23 cellular contexts compared by ENCODE assay signal in the genomic region with DNA sequence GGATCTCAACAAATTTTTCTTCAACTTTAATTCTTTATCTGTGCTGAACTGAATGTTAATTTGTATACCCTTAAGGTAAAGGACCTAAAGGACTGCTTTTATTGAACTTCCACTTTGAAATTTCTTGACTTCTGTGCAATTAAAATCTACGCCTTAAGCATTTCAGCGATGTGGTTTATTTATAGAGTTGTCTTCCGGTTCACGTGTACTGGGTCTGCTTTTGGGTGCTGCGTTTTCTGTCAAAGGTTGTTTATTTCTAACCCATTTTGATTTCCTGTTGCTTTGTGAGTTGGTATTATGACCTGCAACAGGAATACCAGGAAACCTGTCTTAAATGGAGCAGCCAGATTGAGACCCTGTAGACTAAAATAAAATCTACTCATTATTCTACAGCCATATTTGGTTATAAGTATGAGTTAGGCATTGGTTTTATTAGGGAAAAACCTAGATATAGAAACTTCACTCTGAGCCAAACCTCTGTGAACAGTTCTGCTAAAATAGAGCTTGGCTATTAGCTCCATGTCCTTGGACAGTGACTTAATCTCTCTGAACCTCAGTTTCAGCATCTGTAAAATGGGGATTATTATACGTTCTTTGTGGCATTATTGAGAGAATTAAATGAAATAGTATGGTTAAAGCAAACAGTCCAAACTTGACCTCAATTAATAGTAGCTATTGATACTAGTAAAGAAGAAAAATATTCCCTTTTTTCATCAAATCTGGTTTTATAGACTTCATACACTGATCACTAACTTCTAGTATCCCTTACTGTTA. TPM values are rescaled to one million over a fixed set of nuclear protein-coding genes. Genes with fewer than 3 reads are reported as not detected.
DNase-seq lines count a peak whose midpoint lies in the region; ATAC-seq and TF ChIP-seq lines count a peak whose summit lies in the region.
"Had no signal": no experiment of that assay in that cellular context is flagged by ENCODE, and none has a peak within 500 bp of the region (broad histone marks: within the 10 kb centered on the region; RNA-seq: fewer than 3 reads in every experiment).

No MANE protein-coding gene starts in this region.

- H3K27ac ChIP-seq in BLaER1 treated with 17β-estradiol and CSF1 and Interleukin-3, amounts not matched to agents 10 nM and 100 nM: peak overlapping the region in 7 of 11 experiments; percentile 4 to 34 (median 11); a peak in 8 of 22 replicates
- H3K27ac ChIP-seq: 22Rv1, C4-2B had no signal

- peaks cover 25 to 35% (median 28%) of the 10 kb centered on the region in 11 experiments for H3K36me3 ChIP-seq in BLaER1 treated with 17β-estradiol and CSF1 and Interleukin-3, amounts not matched to agents 10 nM and 100 nM

- no peak for ATAC-seq in activated CD4-positive, alpha-beta T cell treated with anti-CD3 and anti-CD28 coated beads for 36 hours
- no peak for ATAC-seq in WTC11
- ATAC-seq in GM18867 (IDR thresholded peaks at IDR 0.05; ENCODE audit: unreplicated experiment): no peak
- no peak for ATAC-seq in HG02798 (IDR thresholded peaks at IDR 0.05; ENCODE audit: poor library complexity, unreplicated experiment)
- ATAC-seq: GM23338 had no signal

- peak overlapping the region; percentile 47 for H3K27ac Mint-ChIP-seq in activated CD4-positive, alpha-beta T cell treated with anti-CD3 and anti-CD28 coated beads for 36 hours
- peak overlapping the region; percentile 23; the same call in 1 of the 2 replicates for H3K27ac Mint-ChIP-seq in WTC11
- H3K27ac Mint-ChIP-seq: GM23338 had no signal

- peaks cover 41% of the 10 kb centered on the region for H3K36me3 Mint-ChIP-seq in activated CD4-positive, alpha-beta T cell treated with anti-CD3 and anti-CD28 coated beads for 36 hours (ENCODE audit: low read depth)
- H3K36me3 Mint-ChIP-seq in WTC11: peaks cover 20% of the 10 kb centered on the region

- CTCF ChIA-PET in activated CD4-positive, alpha-beta T cell treated with anti-CD3 and anti-CD28 coated beads for 36 hours (lab: Charles Lee): interaction anchor here (1.3 to 1.8 kb wide), 2 partner anchors 15 to 169 kb away, joined by 3 read pairs; no protein-coding TSS in a partner anchor
- CTCF ChIA-PET in WTC11 (lab: Charles Lee): interaction anchor here (1.7 kb wide), 1 partner anchor 169 kb away, joined by 8 read pairs; no protein-coding TSS in a partner anchor

- intact Hi-C loops in activated CD4-positive, alpha-beta T cell treated with anti-CD3 and anti-CD28 coated beads for 36 hours (cut with DNase I, micrococcal nuclease): loop anchor here in 1 of 2 experiments (10.0 kb wide), 2 partner anchors 637 to 957 kb away; partner anchors contain the start of gene RC3H2

- no peak overlapping the region for H3K4me3 ChIP-seq in BLaER1 treated with 17β-estradiol and CSF1 and Interleukin-3, amounts not matched to agents 10 nM and 100 nM
- H3K4me3 ChIP-seq in GM12865 (ENCODE audit: low read depth, low read length): no peak overlapping the region
- H3K4me3 ChIP-seq: GM23338 had no signal

- H3K4me1 ChIP-seq in BLaER1 treated with 17β-estradiol and CSF1 and Interleukin-3, amounts not matched to agents 10 nM and 100 nM: peaks cover 33 to 39% (median 37%) of the 10 kb centered on the region in 10 experiments

- H3K9ac ChIP-seq in BLaER1 treated with 17β-estradiol and CSF1 and Interleukin-3, amounts not matched to agents 10 nM and 100 nM: peak overlapping the region in 4 of 11 experiments; percentile 12 to 38 (median 26); a peak in 3 of 22 replicates
- H3K9ac ChIP-seq: SK-N-SH had no signal

- peaks cover 0 to 7% (median 0%) of the 10 kb centered on the region in 11 experiments; a peak in 7 of 22 replicates for H4K20me1 ChIP-seq in BLaER1 treated with 17β-estradiol and CSF1 and Interleukin-3, amounts not matched to agents 10 nM and 100 nM

- peaks cover 0 to 6% (median 3%) of the 10 kb centered on the region in 11 experiments; a peak in 9 of 22 replicates for H3K9me3 ChIP-seq in BLaER1 treated with 17β-estradiol and CSF1 and Interleukin-3, amounts not matched to agents 10 nM and 100 nM (replicated peaks in 1 of 11)
- H3K9me3 ChIP-seq: Caco-2, SK-N-SH had no signal

- H3K4me2 ChIP-seq in BLaER1 treated with 17β-estradiol and CSF1 and Interleukin-3, amounts not matched to agents 10 nM and 100 nM: peak overlapping the region; percentile 36 to 89 (median 64)
- H3K4me2 ChIP-seq: GM23338, SK-N-SH had no signal

- H3K4me1 Mint-ChIP-seq in activated CD4-positive, alpha-beta T cell treated with anti-CD3 and anti-CD28 coated beads for 36 hours: peaks cover 36% of the 10 kb centered on the region
- peaks cover 18% of the 10 kb centered on the region for H3K4me1 Mint-ChIP-seq in WTC11

- H3K4me3 Mint-ChIP-seq in activated CD4-positive, alpha-beta T cell treated with anti-CD3 and anti-CD28 coated beads for 36 hours: no peak overlapping the region
- H3K4me3 Mint-ChIP-seq in WTC11: no peak overlapping the region
- H3K4me3 Mint-ChIP-seq: GM23338 had no signal

- no peak for DNase-seq in activated CD4-positive, alpha-beta T cell treated with anti-CD3 and anti-CD28 coated beads for 36 hours
- no peak for DNase-seq in activated CD4-positive, alpha-beta T cell treated with anti-CD3 and anti-CD28 coated beads, Interleukin-2, amount 50 U/mL, for 48 hours
- DNase-seq in GM12865 (ENCODE audit: low read depth) (peak; percentile 20), WTC11 (ENCODE audit: low spot score) (no peak)
- DNase-seq in central memory CD4-positive, alpha-beta T cell: no peak
- DNase-seq: ACHN, Caco-2, DMS 273 treated with DMSO at 0.1 percent for 48 hours, DMS79 treated with DMSO at 0.1 percent for 48 hours, HCEC 1CT, MV-4-11, NCI-H1694, NCI-H2081 treated with DMSO at 0.1 percent for 48 hours, NCI-H2171 treated with DMSO at 0.1 percent for 48 hours, NCI-H526, SIG-M5, SK-N-SH had no signal

- no peaks in the 10 kb centered on the region for H3K9me3 Mint-ChIP-seq in activated CD4-positive, alpha-beta T cell treated with anti-CD3 and anti-CD28 coated beads for 36 hours (ENCODE audit: low read depth)
- no peaks in the 10 kb centered on the region for H3K9me3 Mint-ChIP-seq in WTC11
- H3K9me3 Mint-ChIP-seq: GM23338 had no signal

- POLR2A ChIA-PET in activated CD4-positive, alpha-beta T cell treated with anti-CD3 and anti-CD28 coated beads for 36 hours (lab: Charles Lee): interaction anchor here (0.8 kb wide), 1 partner anchor 167 kb away, joined by 3 read pairs; no protein-coding TSS in a partner anchor
- POLR2A ChIA-PET in WTC11 (lab: Charles Lee): no interaction called here

- TF ChIP-seq CTCF in GM12865 (IDR thresholded peaks at IDR 0.05; ENCODE audit: insufficient read depth, low read depth, low read length, missing control alignments) (no peak), WTC11 (IDR thresholded peaks at IDR 0.05) (no peak)

- no peaks in the 10 kb centered on the region for H3K27me3 Mint-ChIP-seq in activated CD4-positive, alpha-beta T cell treated with anti-CD3 and anti-CD28 coated beads for 36 hours
- H3K27me3 Mint-ChIP-seq in WTC11 (ENCODE audit: low read depth): no peaks in the 10 kb centered on the region

- H3K27me3 ChIP-seq in BLaER1 treated with 17β-estradiol and CSF1 and Interleukin-3, amounts not matched to agents 10 nM and 100 nM: no peaks in the 10 kb centered on the region

TF ChIP-seq in WTC11, 78 proteins besides CTCF, POLR2A, EP300 and RAD21 (continues in another document):
- TF ChIP-seq FOXP4 (CRISPR knock-in tag; IDR thresholded peaks at IDR 0.05): no peak
- TF ChIP-seq NR3C1 (CRISPR knock-in tag; conservative IDR thresholded peaks at IDR 0.05; ENCODE audit: low read depth): no peak
- no peak for TF ChIP-seq ATF1 (CRISPR knock-in tag; IDR thresholded peaks at IDR 0.05)
- TF ChIP-seq JUN (CRISPR knock-in tag; IDR thresholded peaks at IDR 0.05): no peak
- no peak for TF ChIP-seq MXD4 (CRISPR knock-in tag; IDR thresholded peaks at IDR 0.05; ENCODE audit: borderline replicate concordance)
- no peak for TF ChIP-seq MLX (CRISPR knock-in tag; IDR thresholded peaks at IDR 0.05)
- no peak for TF ChIP-seq USF2 (CRISPR knock-in tag; IDR thresholded peaks at IDR 0.05)

RNA-seq across cellular contexts. Expression of gene MRRF, which starts 3.5 kb away (rescaled TPM):
- 10 to 100 TPM; 57.3 to 61.5 TPM for total RNA-seq in activated CD4-positive, alpha-beta T cell treated with anti-CD3 and anti-CD28 coated beads for 36 hours
- total RNA-seq in WTC11 (2021): 36.1 to 42.3 TPM (median 38.8 TPM) in 3 replicates

RNA-seq across cellular contexts. Expression of gene RBM18, which starts 3.6 kb away (rescaled TPM):
- total RNA-seq in activated CD4-positive, alpha-beta T cell treated with anti-CD3 and anti-CD28 coated beads for 36 hours: 10 to 100 TPM; 22.3 to 28.6 TPM
- total RNA-seq in WTC11 (2021): 11.4 to 14.3 TPM (median 13.1 TPM) in 3 replicates

RNA-seq across cellular contexts. Expression of gene LHX6, which starts 39.5 kb away (rescaled TPM):
- total RNA-seq in activated CD4-positive, alpha-beta T cell treated with anti-CD3 and anti-CD28 coated beads for 36 hours: under 1 TPM in 1 of 2 experiments, not detected in 1; 0.11 TPM
- total RNA-seq in WTC11 (2021): 0.71 to 1.5 TPM (median 1.5 TPM) in 3 replicates
